8 cellular contexts compared by ENCODE assay signal in the genomic region with DNA sequence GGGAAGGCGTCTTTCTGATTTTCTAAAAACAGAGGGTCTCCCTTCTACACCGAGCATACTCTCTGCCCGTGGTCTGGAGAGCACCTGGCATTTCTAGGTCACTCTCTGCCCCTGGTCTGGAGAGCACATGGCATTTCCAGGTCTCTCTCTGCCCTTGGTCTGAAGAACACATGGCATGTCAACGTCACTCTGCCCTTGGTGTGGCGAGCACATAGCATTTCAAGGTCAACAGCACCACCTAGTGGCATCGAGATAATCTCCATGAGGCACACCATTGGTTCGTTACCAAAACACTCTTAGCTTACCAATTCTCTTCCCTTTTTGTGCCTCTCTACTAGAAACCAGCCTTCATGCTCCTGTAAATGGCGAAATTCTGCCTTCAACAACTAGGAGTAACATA.
DNase-seq lines count a peak whose midpoint lies in the region; ATAC-seq and TF ChIP-seq lines count a peak whose summit lies in the region.

No MANE protein-coding gene starts in this region.

- H3K36me3 ChIP-seq in heart left ventricle (no peaks in the 10 kb centered on the region), lower lobe of right lung (no peaks in the 10 kb centered on the region)

- no peaks in the 10 kb centered on the region for H3K27me3 ChIP-seq in heart left ventricle
- H3K27me3 ChIP-seq in lower lobe of right lung (ENCODE audit: low read depth), result no peaks in the 10 kb centered on the region

- H3K27ac ChIP-seq in heart left ventricle (no peak overlapping the region), lower lobe of right lung (no peak overlapping the region)

- WGBS in heart left ventricle, 4 donors, result 50 to 59% (median 55%) methylated on average over 8 of the region's 8 CpGs

- TF ChIP-seq CTCF in heart left ventricle (IDR thresholded peaks at IDR 0.05), result peak in 10 of 12 donors; percentile 8 to 50 (median 24)
- peak; percentile 47 for TF ChIP-seq CTCF in lower lobe of right lung (IDR thresholded peaks at IDR 0.05)

- no peak for TF ChIP-seq POLR2A in heart left ventricle (IDR thresholded peaks at IDR 0.05)

- no peak overlapping the region for H3K4me3 ChIP-seq in heart left ventricle
- no peak overlapping the region for H3K4me3 ChIP-seq in lower lobe of right lung

- ATAC-seq in heart left ventricle (no peak), left ventricle myocardium superior (no peak), HG02642 (IDR thresholded peaks at IDR 0.05; ENCODE audit: poor library complexity, unreplicated experiment) (peak; percentile 86), lower lobe of right lung (peak; percentile 76 to 83), HG03097 (IDR thresholded peaks at IDR 0.05; ENCODE audit: low FRiP score, unreplicated experiment) (no peak)

- H3K9me3 ChIP-seq in heart left ventricle, result peaks cover 0 to 18% (median 9%) of the 10 kb centered on the region in 12 donors
- H3K9me3 ChIP-seq in lower lobe of right lung, result peaks cover 4% of the 10 kb centered on the region

- DNase-seq in heart left ventricle, result peak in 1 of 5 donors; percentile 16
- DNase-seq in left ventricle myocardium superior, result no peak
- peak; percentile 77 for DNase-seq in NCI-H69 (lab: John Stamatoyannopoulos, UW)
- DNase-seq in T47D (ENCODE audit: low read depth in 1 of 2, low spot score in 1 of 2), result peak; percentile 29 to 71
- DNase-seq in lower lobe of right lung, result no peak
- DNase-seq in DMS79 (lab: John Stamatoyannopoulos, UW), result no peak

- in situ Hi-C loops in T47D (cut with HindIII; ENCODE audit: low pct_unique_long_range_greater_than_20kb, low sequenced_read_pairs), result no loop called here

- intact Hi-C loops in heart left ventricle (cut with DNase I) (loop anchor here in 6 of 10 donors (5.0 to 10.0 kb wide), 3 partner anchors 592 to 597 kb away; no protein-coding TSS in a partner anchor), left ventricle myocardium superior (cut with micrococcal nuclease) (no loop called here), lower lobe of right lung (cut with DNase I) (no loop called here)

- no peaks in the 10 kb centered on the region for H3K4me1 ChIP-seq in heart left ventricle
- H3K4me1 ChIP-seq in lower lobe of right lung, result no peaks in the 10 kb centered on the region

Comparison
In these comparisons a context has a peak if more than half of its experiments do, and no peak if none do; other contexts are left out.
1. intact Hi-C loops: an anchor here in heart left ventricle (5.0 to 10.0 kb wide); none called in left ventricle myocardium superior and lower lobe of right lung.
2. ATAC-seq: peak in HG02642 (single experiment) and lower lobe of right lung (2 of 2); none in heart left ventricle (0 of 4), left ventricle myocardium superior (single experiment) and HG03097 (single experiment).
3. DNase-seq: peak in NCI-H69 (single experiment) and T47D (2 of 2); none in left ventricle myocardium superior (single experiment), lower lobe of right lung (single experiment) and DMS79 (single experiment).